8 cellular contexts compared by ENCODE assay signal in the genomic region with DNA sequence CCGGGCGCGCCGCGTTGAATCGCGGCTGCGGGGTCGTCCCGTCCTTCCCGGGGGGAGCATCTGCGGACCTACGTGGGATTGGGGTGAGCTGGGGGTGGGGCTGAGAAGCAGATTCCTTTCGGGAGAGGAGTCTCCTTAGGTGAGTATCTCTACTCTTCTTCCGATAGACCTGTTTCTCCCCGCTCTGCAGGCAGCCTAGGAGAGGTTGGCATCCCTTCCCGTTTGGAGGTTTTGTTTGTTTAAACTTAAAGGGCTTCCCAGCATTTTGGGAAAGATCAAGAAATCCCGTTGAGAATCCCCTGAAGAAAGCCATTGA. TPM values are rescaled to one million over a fixed set of nuclear protein-coding genes. Genes with fewer than 3 reads are reported as not detected.
DNase-seq lines count a peak whose midpoint lies in the region; ATAC-seq and TF ChIP-seq lines count a peak whose summit lies in the region.

No MANE protein-coding gene starts in this region.

- H3K4me3 ChIP-seq in PC-3 (ENCODE audit: low read length) (peak overlapping the region; percentile 96), esophagus squamous epithelium (peak overlapping the region; percentile 74 to 91 (median 90)), trophoblast cell (ENCODE audit: low read depth, low read length) (peak overlapping the region; percentile 84)

- H3K36me3 ChIP-seq in ES-I3 (ENCODE audit: insufficient read depth, low read length): no peaks in the 10 kb centered on the region
- peaks cover 11% of the 10 kb centered on the region; the same call in 1 of the 2 replicates for H3K36me3 ChIP-seq in PC-3 (ENCODE audit: low read depth, low read length)
- peaks cover 0 to 44% (median 3%) of the 10 kb centered on the region in 3 donors for H3K36me3 ChIP-seq in esophagus squamous epithelium
- H3K36me3 ChIP-seq in trophoblast cell (ENCODE audit: control insufficient read depth in 1 of 2, insufficient read depth in 2 of 2, low read length in 2 of 2): peaks cover 4 to 15% of the 10 kb centered on the region in 2 experiments

- peak overlapping the region; percentile 79 for H4K91ac ChIP-seq in trophoblast cell (ENCODE audit: low read depth, low read length)

- no peaks in the 10 kb centered on the region for H4K20me1 ChIP-seq in PC-3 (ENCODE audit: low read length)

- CTCF ChIA-PET in PC-3 (lab: Charles Lee): interaction anchor here (0.6 to 1.5 kb wide), 2 partner anchors 13 to 83 kb away, joined by 7 to 8 read pairs; partner anchors contain the start of gene FLVCR2

- H3K4me2 ChIP-seq in PC-3 (ENCODE audit: low read length) (peak overlapping the region; percentile 99), trophoblast cell (ENCODE audit: low read length) (peak overlapping the region; percentile 59)

- intact Hi-C loops in PC-3 (cut with micrococcal nuclease) (loop anchor here (1.0 kb wide), 1 partner anchor 321 kb away; no protein-coding TSS in a partner anchor), esophagus squamous epithelium (cut with DNase I) (no loop called here)

- TSS peak; percentile 53 for BruUV-seq in PC-3 (replicated peaks; lab: Mats Ljungman, UMichigan)

- H2BK12ac ChIP-seq in trophoblast cell (ENCODE audit: low read length): peak overlapping the region; percentile 26

- peak overlapping the region; percentile 67 for H3K18ac ChIP-seq in trophoblast cell (ENCODE audit: low read length)

- peak overlapping the region; percentile 89 for H2BK120ac ChIP-seq in trophoblast cell (ENCODE audit: insufficient read depth, low read length, poor library complexity)

- no peak overlapping the region for H3K23ac ChIP-seq in trophoblast cell (ENCODE audit: low read length)

- peak overlapping the region; percentile 81 for H4K12ac ChIP-seq in trophoblast cell (ENCODE audit: low read depth, low read length)

- H3K27me3 ChIP-seq in PC-3 (ENCODE audit: low read length): no peaks in the 10 kb centered on the region
- H3K27me3 ChIP-seq in esophagus squamous epithelium: no peaks in the 10 kb centered on the region
- H3K27me3 ChIP-seq in trophoblast cell (ENCODE audit: insufficient read depth, low read length): no peaks in the 10 kb centered on the region

- peaks cover 6% of the 10 kb centered on the region for H3K79me1 ChIP-seq in trophoblast cell (ENCODE audit: low read length)

- DNase-seq in PC-3: no peak
- DNase-seq in esophagus squamous epithelium (lab: John Stamatoyannopoulos, UW): no peak
- DNase-seq in trophoblast cell: peak in 1 of 2 donors; percentile 53
- no peak for DNase-seq in HuH-7 (ENCODE audit: low spot score)
- DNase-seq in hepatic stellate cell (ENCODE audit: low spot score): no peak

- no peak for TF ChIP-seq CTCF in PC-3 (conservative IDR thresholded peaks at IDR 0.05; ENCODE audit: low read depth, low read length)
- no peak for TF ChIP-seq CTCF in esophagus squamous epithelium (IDR thresholded peaks at IDR 0.05)

- H4K8ac ChIP-seq in trophoblast cell (ENCODE audit: low read depth, low read length): peak overlapping the region; percentile 89

- H3K4me1 ChIP-seq in ES-I3 (ENCODE audit: insufficient read depth, low read length) (0 out of 2 replicates have a peak, but pooled peaks cover 4% of the 10 kb centered on the region), PC-3 (ENCODE audit: insufficient read depth, low read length) (peaks cover 5% of the 10 kb centered on the region; the same call in 1 of the 2 replicates), esophagus squamous epithelium (peaks cover 12 to 36% (median 13%) of the 10 kb centered on the region in 3 donors), trophoblast cell (ENCODE audit: control insufficient read depth in 1 of 2, insufficient read depth in 2 of 2, low read length in 2 of 2) (peaks cover 0 to 6% of the 10 kb centered on the region in 2 experiments)

- H3K79me2 ChIP-seq in PC-3 (ENCODE audit: low read length): peaks cover 47% of the 10 kb centered on the region
- H3K79me2 ChIP-seq in trophoblast cell (ENCODE audit: control insufficient read depth, insufficient read depth, low read length, poor library complexity): peaks cover 6% of the 10 kb centered on the region

- peak overlapping the region; percentile 58 for H3K27ac ChIP-seq in PC-3 (ENCODE audit: low read length)
- peak overlapping the region; percentile 83 to 92 (median 90) for H3K27ac ChIP-seq in esophagus squamous epithelium
- H3K27ac ChIP-seq in trophoblast cell (ENCODE audit: low read depth, low read length): peak overlapping the region; percentile 86

- H2AFZ ChIP-seq in PC-3 (ENCODE audit: low read length) (peak overlapping the region; percentile 91), trophoblast cell (ENCODE audit: insufficient read depth, low read length, poor library complexity) (peak overlapping the region; percentile 97)

- no peak overlapping the region for H2AK5ac ChIP-seq in trophoblast cell (ENCODE audit: low read length)

- POLR2A ChIA-PET in PC-3 (lab: Charles Lee; ENCODE audit: unreplicated experiment): no interaction called here

- peak in 1 of 4 donors; percentile 21 for TF ChIP-seq POLR2A in esophagus squamous epithelium (IDR thresholded peaks at IDR 0.05)

- H3K9me3 ChIP-seq in ES-I3 (ENCODE audit: control insufficient read depth, insufficient read depth, low read length) (no peaks in the 10 kb centered on the region), PC-3 (ENCODE audit: low read length) (no peaks in the 10 kb centered on the region), esophagus squamous epithelium (no peaks in the 10 kb centered on the region), trophoblast cell (ENCODE audit: insufficient read depth, low read depth, low read length) (no peaks in the 10 kb centered on the region)

- H3K9ac ChIP-seq in ES-I3 (ENCODE audit: low read depth, low read length) (peak overlapping the region; percentile 96), PC-3 (ENCODE audit: low read length) (peak overlapping the region; percentile 81), trophoblast cell (ENCODE audit: low read length) (peak overlapping the region; percentile 86)

- peak overlapping the region; percentile 89 for H3K4ac ChIP-seq in trophoblast cell (ENCODE audit: low read depth, low read length)

- peak overlapping the region; percentile 81 for H2BK5ac ChIP-seq in trophoblast cell (ENCODE audit: low read depth, low read length, poor library complexity)

- no peaks in the 10 kb centered on the region for H3K9me2 ChIP-seq in PC-3 (replicated peaks; ENCODE audit: low read length)

- H3K14ac ChIP-seq in trophoblast cell (ENCODE audit: low read length): peak overlapping the region; percentile 90

- WGBS in esophagus squamous epithelium, 2 donors: 0% methylated on average over 4 to 5 of the region's 18 CpGs
- no CpG with 5 or more reads among the region's 18 CpGs for WGBS in trophoblast cell (ENCODE audit: extremely low coverage, insufficient coverage, insufficient read length)

- no peaks in the 10 kb centered on the region for H3F3A ChIP-seq in PC-3 (ENCODE audit: low read length, unreplicated experiment)

- peak; percentile 5 for ATAC-seq in PC-3
- no peak for ATAC-seq in HG02981 (IDR thresholded peaks at IDR 0.05; ENCODE audit: unreplicated experiment)
- no peak for ATAC-seq in HG03097 (IDR thresholded peaks at IDR 0.05; ENCODE audit: low FRiP score, unreplicated experiment)

RNA-seq across cellular contexts. Expression of gene TTLL5, which starts 0.4 kb away (rescaled TPM):
- total RNA-seq in PC-3 (2014; rRNA removed) (34.7 and 40.3 TPM in 2 replicates), esophagus squamous epithelium (10 to 100 TPM; 14.2 to 27.1 (median 21.2) TPM)
- polyA plus RNA-seq in trophoblast cell (2013): 26.0 and 27.2 TPM in 2 replicates

RNA-seq across cellular contexts. Expression of gene ERG28, which starts 0.8 kb away (rescaled TPM):
- total RNA-seq in PC-3 (2014; rRNA removed): 12.5 and 13.9 TPM in 2 replicates
- total RNA-seq in esophagus squamous epithelium: 10 to 100 TPM; 14.5 to 23.2 (median 19.4) TPM
- 63.2 and 64.2 TPM in 2 replicates for polyA plus RNA-seq in trophoblast cell (2013)
